ENCODE assay signal across 8 cellular contexts in the genomic region with DNA sequence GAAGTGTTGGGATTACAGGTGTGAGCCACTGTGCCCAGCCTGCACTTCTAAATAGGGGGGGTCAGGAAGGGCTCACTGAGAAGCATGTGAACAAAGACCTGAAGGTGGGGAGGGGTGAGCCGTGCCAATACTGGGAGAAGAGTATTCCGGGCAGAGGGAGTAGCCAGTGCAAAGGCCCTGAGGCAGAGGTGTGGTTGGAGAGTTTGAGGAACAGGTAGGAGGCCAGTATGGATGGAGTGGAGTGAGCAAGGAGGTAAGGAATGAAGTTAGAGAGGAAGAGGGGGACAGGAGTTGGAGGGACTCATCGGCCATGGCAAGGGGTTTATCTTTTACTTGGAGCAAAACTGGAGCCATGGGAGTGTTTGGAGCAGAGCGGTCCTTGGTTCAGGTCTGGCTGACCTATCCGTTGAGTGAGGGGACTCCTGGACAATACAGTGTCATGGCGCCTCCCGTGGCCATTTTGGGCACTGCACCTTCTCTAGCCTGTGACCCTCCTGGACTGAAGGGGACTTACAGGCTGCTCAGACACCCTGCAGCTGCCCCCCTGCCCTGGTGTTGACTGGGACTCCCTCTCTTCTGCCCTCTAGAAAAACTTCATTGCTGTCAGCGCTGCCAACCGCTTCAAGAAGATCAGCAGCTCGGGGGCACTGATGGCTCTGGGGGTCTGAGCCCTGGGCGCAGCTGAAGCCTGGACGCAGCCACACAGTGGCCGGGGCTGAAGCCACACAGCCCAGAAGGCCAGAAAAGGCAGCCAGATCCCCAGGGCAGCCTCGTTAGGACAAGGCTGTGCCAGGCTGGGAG. TPM values are rescaled to one million over a fixed set of nuclear protein-coding genes. Genes with fewer than 3 reads are reported as not detected.
DNase-seq lines count a peak whose midpoint lies in the region; ATAC-seq and TF ChIP-seq lines count a peak whose summit lies in the region.

No MANE protein-coding gene starts in this region.

- intact Hi-C loops in OCI-LY7 (cut with micrococcal nuclease; ENCODE audit: unreplicated experiment): no loop called here

- H3K36me3 ChIP-seq in OCI-LY7 (ENCODE audit: insufficient read depth, low read length): no peaks in the 10 kb centered on the region
- no peaks in the 10 kb centered on the region for H3K36me3 ChIP-seq in gastroesophageal sphincter

- ATAC-seq in activated CD4-positive, CD25-positive, alpha-beta regulatory T cell treated with anti-CD3 and anti-CD28 coated beads, Interleukin-2, amount 50 U/mL, for 24 hours: no peak
- no peak for ATAC-seq in gastroesophageal sphincter

- no peak overlapping the region for H3K4me2 ChIP-seq in OCI-LY7 (ENCODE audit: low read length)

- H3K27ac ChIP-seq in OCI-LY7 (ENCODE audit: low read depth, low read length, poor library complexity, severe bottlenecking) (no peak overlapping the region), gastroesophageal sphincter (no peak overlapping the region)

- POLR2A ChIA-PET in OCI-LY7 (lab: Charles Lee): no interaction called here

- H3K9me3 ChIP-seq in OCI-LY7 (ENCODE audit: low read length) (no peaks in the 10 kb centered on the region), gastroesophageal sphincter (no peaks in the 10 kb centered on the region)

- no peaks in the 10 kb centered on the region for H3K27me3 ChIP-seq in gastroesophageal sphincter

- no TSS peak for BruUV-seq in OCI-LY7 (replicated peaks; lab: Mats Ljungman, UMichigan)

- TF ChIP-seq POLR2A in gastroesophageal sphincter (IDR thresholded peaks at IDR 0.05): no peak

- 49 to 52% methylated on average over 6 to 7 of the region's 14 CpGs for WGBS in gastroesophageal sphincter (ENCODE audit: low coverage in 1 of 2), 2 donors

- no peaks in the 10 kb centered on the region for H3K9me2 ChIP-seq in OCI-LY7 (ENCODE audit: insufficient read depth, low read length)

- H3K4me1 ChIP-seq in OCI-LY7 (ENCODE audit: insufficient read depth, low read length, poor library complexity, severe bottlenecking) (peaks cover 8% of the 10 kb centered on the region), gastroesophageal sphincter (peaks cover 0 to 39% (median 8%) of the 10 kb centered on the region in 3 donors)

- TF ChIP-seq EP300 in gastroesophageal sphincter (IDR thresholded peaks at IDR 0.05): no peak

- no peaks in the 10 kb centered on the region for H4K20me1 ChIP-seq in OCI-LY7 (ENCODE audit: insufficient read depth, low read length)

- CTCF ChIA-PET in OCI-LY7 (lab: Charles Lee; ENCODE audit: unreplicated experiment): interaction anchor here (0.6 kb wide), 1 partner anchor 13 kb away, joined by 3 read pairs; no protein-coding TSS in a partner anchor

- peak; percentile 89 for TF ChIP-seq CTCF in OCI-LY7 (conservative IDR thresholded peaks at IDR 0.05; ENCODE audit: low read length)
- TF ChIP-seq CTCF in gastroesophageal sphincter (IDR thresholded peaks at IDR 0.05): peak in 3 of 4 experiments; percentile 41 to 72 (median 61)

- H3K79me2 ChIP-seq in OCI-LY7 (ENCODE audit: insufficient read depth, low read depth, low read length): no peaks in the 10 kb centered on the region

- no peak overlapping the region for H2AFZ ChIP-seq in OCI-LY7 (ENCODE audit: low read length)

- H3K4me3 ChIP-seq in OCI-LY7 (ENCODE audit: low read depth, low read length, poor library complexity, severe bottlenecking) (no peak overlapping the region), gastroesophageal sphincter (no peak overlapping the region)

- peak in 3 of 4 experiments; percentile 11 to 66 (median 34) for DNase-seq in activated CD4-positive, CD25-positive, alpha-beta regulatory T cell (lab: John Stamatoyannopoulos, UW)
- peak; percentile 62 for DNase-seq in OCI-LY7 (ENCODE audit: low spot score)
- peak; percentile 81 to 82 for DNase-seq in activated T-cell treated with anti-CD3 and anti-CD28 coated beads, Interleukin-2, amount 50 U/mL, for 48 hours
- DNase-seq in retina: peak; percentile 91
- DNase-seq in putamen (ENCODE audit: low spot score): no peak
- DNase-seq in NCI-H1092 (lab: John Stamatoyannopoulos, UW): no peak

RNA-seq across cellular contexts. Expression of a gene that starts 12.1 kb away (rescaled TPM):
- not detected in 2 replicates for total RNA-seq in OCI-LY7 (2014; rRNA removed; shearing (Covaris generic))
- total RNA-seq in OCI-LY7 (2022) (not detected in 2 replicates), gastroesophageal sphincter (1 to 10 TPM in 2 of 4 donors, under 1 TPM in 1, not detected in 1; 0.62 to 3.9 (median 2.3) TPM)

RNA-seq across cellular contexts. Expression of a gene that starts 14.2 kb away (rescaled TPM):
- 0.69 and 0.75 TPM in 2 replicates for total RNA-seq in OCI-LY7 (2014; rRNA removed; shearing (Covaris generic))
- 0.61 and 0.67 TPM in 2 replicates for total RNA-seq in OCI-LY7 (2022)
- total RNA-seq in gastroesophageal sphincter: under 1 TPM in 3 of 4 donors, not detected in 1; 0.27 to 0.54 (median 0.31) TPM

RNA-seq across cellular contexts. Expression of a gene that starts 37.0 kb away (rescaled TPM):
- total RNA-seq in OCI-LY7 (2014; rRNA removed; shearing (Covaris generic)): 0.19 and 1.5 TPM in 2 replicates
- 0.61 TPM in 1 of 2 replicates, not detected in the other for total RNA-seq in OCI-LY7 (2022)
- total RNA-seq in gastroesophageal sphincter: 1 to 10 TPM; 1.5 to 8.2 (median 4.5) TPM

RNA-seq across cellular contexts. Expression of a gene that starts 37.1 kb away (rescaled TPM):
- not detected in 2 replicates for total RNA-seq in OCI-LY7 (2014; rRNA removed; shearing (Covaris generic))
- total RNA-seq in OCI-LY7 (2022) (not detected in 2 replicates), gastroesophageal sphincter (under 1 TPM in 1 of 4 donors, not detected in 3; 0.47 TPM)

Comparison
In these comparisons a context has a peak if more than half of its experiments do, and no peak if none do; other contexts are left out.
1. DNase-seq: peak in activated CD4-positive, CD25-positive, alpha-beta regulatory T cell (3 of 4), OCI-LY7 (single experiment), activated T-cell treated with anti-CD3 and anti-CD28 coated beads, Interleukin-2, amount 50 U/mL, for 48 hours (2 of 2) and retina (single experiment); none in putamen (single experiment) and NCI-H1092 (single experiment).